In genomic region chr15:81043568-81044301, GRCh38 we compare ENCODE assay signal across 18 cellular contexts. TPM values are rescaled to one million over a fixed set of nuclear protein-coding genes. Genes with fewer than 3 reads are reported as not detected.
DNase-seq lines count a peak whose midpoint lies in the region; ATAC-seq, FAIRE-seq and TF ChIP-seq lines count a peak whose summit lies in the region.
"Had no signal": no experiment of that assay in that cellular context is flagged by ENCODE, and none has a peak within 500 bp of the region (broad histone marks: within the 10 kb centered on the region; RNA-seq: fewer than 3 reads in every experiment).

No MANE protein-coding gene starts in this region.

- 10% methylated on average over 1 of the region's 1 CpG for WGBS in K562 (ENCODE audit: insufficient coverage, low coverage, missing lambda C conversion rate)

- POLR2A ChIA-PET in K562 (lab: Yijun Ruan, JAX), result interaction anchor here (1.0 kb wide), 1 partner anchor 19 kb away, joined by 3 read pairs; no protein-coding TSS in a partner anchor

- H2AFZ ChIP-seq in MM.1S (ENCODE audit: low read length) (no peak overlapping the region), K562 (ENCODE audit: low read depth, low read length) (no peak overlapping the region)
- H2AFZ ChIP-seq: GM23338 had no signal

- no peak for FAIRE-seq in K562 (lab: Jason Lieb, UNC)
- FAIRE-seq: GM12891 had no signal

- no peaks in the 10 kb centered on the region for H3K9me2 ChIP-seq in MM.1S (replicated peaks; ENCODE audit: insufficient read depth, low read length)

- H3K4me2 ChIP-seq in MM.1S (ENCODE audit: low read depth, low read length) (no peak overlapping the region), K562 (ENCODE audit: insufficient read depth, low read length) (no peak overlapping the region)
- H3K4me2 ChIP-seq: BLaER1, GM23338, KMS-11 had no signal

- 0 out of 2 replicates have a peak, but pooled peaks cover 8% of the 10 kb centered on the region for H3F3A ChIP-seq in MM.1S (ENCODE audit: insufficient read depth, low read length)

- H3K9ac ChIP-seq in MM.1S (ENCODE audit: low read length) (no peak overlapping the region), K562 (ENCODE audit: insufficient read depth in 1 of 2, low read depth in 2 of 2, low read length in 2 of 2) (no peak overlapping the region)
- H3K9ac ChIP-seq: BLaER1, KMS-11 had no signal

- ATAC-seq in K562 (peak; percentile 61; the same call in 2 of the 3 replicates), HG03280 (IDR thresholded peaks at IDR 0.05; ENCODE audit: unreplicated experiment) (no peak), GM19035 (IDR thresholded peaks at IDR 0.05; ENCODE audit: unreplicated experiment) (no peak)
- ATAC-seq: GM23338 had no signal

- H3K79me2 ChIP-seq in MM.1S (ENCODE audit: low read length), result no peaks in the 10 kb centered on the region
- no peaks in the 10 kb centered on the region for H3K79me2 ChIP-seq in K562 (ENCODE audit: control insufficient read depth, insufficient read depth, low read length)

- TF ChIP-seq EP300 in K562 (IDR thresholded peaks at IDR 0.05; ENCODE audit: low read length), result 0 out of 2 replicates have a peak, but pooled peaks have one; percentile 7

- DNase-seq in activated CD8-positive, alpha-beta memory T cell treated with anti-CD3 and anti-CD28 coated beads for 24 hours, result peak; percentile 7
- DNase-seq in activated CD8-positive, alpha-beta memory T cell treated with anti-CD3 and anti-CD28 coated beads, Interleukin-2, amount 50 U/mL, for 4 hours, result no peak
- DNase-seq in MM.1S (peak; percentile 51), K562 (ENCODE audit: extremely low read depth in 1 of 4, low spot score in 3 of 4) (peak in 1 of 4 experiments; percentile 41), CD1c-positive myeloid dendritic cell (ENCODE audit: extremely low spot score) (no peak), NCI-H446 (lab: John Stamatoyannopoulos, UW) (no peak)
- DNase-seq: AML-193; Calu3; CD4-positive, CD25-positive, alpha-beta regulatory T cell; DMS 273 treated with DMSO at 0.1 percent for 48 hours; H7 had no signal

- H3K4me3 ChIP-seq in MM.1S (ENCODE audit: low read length) (no peak overlapping the region), K562 (no peak overlapping the region)
- H3K4me3 ChIP-seq: BLaER1, GM23338 had no signal

- H4K20me1 ChIP-seq in MM.1S (ENCODE audit: insufficient read depth, low read length) (no peaks in the 10 kb centered on the region), K562 (replicated peaks; ENCODE audit: control insufficient read depth, insufficient read depth, low read length) (no peaks in the 10 kb centered on the region)
- H4K20me1 ChIP-seq: BLaER1 had no signal

- H3K9me3 ChIP-seq in MM.1S (replicated peaks; ENCODE audit: insufficient read depth, low read length) (no peaks in the 10 kb centered on the region), K562 (replicated peaks; ENCODE audit: control insufficient read depth, insufficient read depth, low read depth, low read length) (no peaks in the 10 kb centered on the region)

- H3K36me3 ChIP-seq in MM.1S (replicated peaks; ENCODE audit: insufficient read depth, low read length), result no peaks in the 10 kb centered on the region
- no peaks in the 10 kb centered on the region for H3K36me3 ChIP-seq in K562 (ENCODE audit: control insufficient read depth, insufficient read depth, low read length)
- H3K36me3 ChIP-seq: BLaER1 had no signal

- H3K27ac ChIP-seq in MM.1S (ENCODE audit: low read length) (no peak overlapping the region), K562 (ENCODE audit: extremely low read depth, low read depth, low read length) (no peak overlapping the region)
- H3K27ac ChIP-seq: 22Rv1, BLaER1, KMS-11 had no signal

- H3K4me1 ChIP-seq in MM.1S (ENCODE audit: low read length) (peaks cover 18% of the 10 kb centered on the region), K562 (replicated peaks in 1 of 2; ENCODE audit: control insufficient read depth in 2 of 2, insufficient read depth in 2 of 2, low read length in 2 of 2) (peaks cover 0 to 7% of the 10 kb centered on the region in 2 experiments; a peak in 2 of 5 replicates)

- in situ Hi-C loops in K562 (cut with MboI), result no loop called here

- no peak for TF ChIP-seq CTCF in MM.1S (IDR thresholded peaks at IDR 0.05; ENCODE audit: low read length)
- TF ChIP-seq CTCF in K562 (IDR thresholded peaks at IDR 0.05 in 2 of 3, conservative IDR thresholded peaks at IDR 0.05 in 1 of 3; ENCODE audit: insufficient read depth in 2 of 3, low read depth in 1 of 3, low read length in 3 of 3), result no peak

- TF ChIP-seq RAD21 in K562 (CRISPR knock-in tag; conservative IDR thresholded peaks at IDR 0.05 in 1 of 2, IDR thresholded peaks at IDR 0.05 in 1 of 2), result no peak

- no peaks in the 10 kb centered on the region for H3K9me1 ChIP-seq in K562 (ENCODE audit: control insufficient read depth, insufficient read depth, low read length)

- intact Hi-C loops in K562 (cut with micrococcal nuclease), result no loop called here

- no peaks in the 10 kb centered on the region for H3K27me3 ChIP-seq in MM.1S (replicated peaks; ENCODE audit: insufficient read depth, low read length)
- H3K27me3 ChIP-seq in K562 (ENCODE audit: control insufficient read depth in 2 of 2, insufficient read depth in 2 of 2, low read length in 2 of 2), result no peaks in the 10 kb centered on the region
- H3K27me3 ChIP-seq: BLaER1 had no signal

- CTCF ChIA-PET in K562 (lab: Yijun Ruan, JAX; ENCODE audit: low intra/inter-chr PET ratio), result no interaction called here

- no TSS peak for BruUV-seq in K562 (replicated peaks; lab: Mats Ljungman, UMichigan)

- no peak for TF ChIP-seq POLR2A in K562 (conservative IDR thresholded peaks at IDR 0.05)

TF ChIP-seq in K562, 482 proteins besides CTCF, POLR2A, EP300 and RAD21 (continues in another document):
- TF ChIP-seq ATF7 (IDR thresholded peaks at IDR 0.05) (peak; percentile 35; the same call in 1 of the 2 replicates), SP1 (CRISPR knock-in tag; IDR thresholded peaks at IDR 0.05) (no peak), ARID1B (IDR thresholded peaks at IDR 0.05) (peak; percentile 57; the same call in 1 of the 2 replicates), TEAD4 (IDR thresholded peaks at IDR 0.05; ENCODE audit: low read length) (0 out of 2 replicates have a peak, but pooled peaks have one; percentile 41), TEAD4 (CRISPR knock-in tag; IDR thresholded peaks at IDR 0.05; ENCODE audit: borderline replicate concordance) (no peak), ERF (CRISPR knock-in tag; IDR thresholded peaks at IDR 0.05) (no peak), NRF1 (conservative IDR thresholded peaks at IDR 0.05 in 1 of 2, IDR thresholded peaks at IDR 0.05 in 1 of 2) (0 out of 4 replicates have a peak, but pooled peaks of 1 of the 2 experiments have one; percentile 9), CBFA2T3 (IDR thresholded peaks at IDR 0.05) (peak; percentile 67), ILK (tag; IDR thresholded peaks at IDR 0.05; ENCODE audit: borderline replicate concordance, low read depth) (no peak), DPF2 (IDR thresholded peaks at IDR 0.05) (peak; percentile 34; the same call in 1 of the 2 replicates), HDAC2 (IDR thresholded peaks at IDR 0.05) (peak; percentile 22; the same call in 1 of the 2 replicates)
- TF ChIP-seq, protein P1, sequence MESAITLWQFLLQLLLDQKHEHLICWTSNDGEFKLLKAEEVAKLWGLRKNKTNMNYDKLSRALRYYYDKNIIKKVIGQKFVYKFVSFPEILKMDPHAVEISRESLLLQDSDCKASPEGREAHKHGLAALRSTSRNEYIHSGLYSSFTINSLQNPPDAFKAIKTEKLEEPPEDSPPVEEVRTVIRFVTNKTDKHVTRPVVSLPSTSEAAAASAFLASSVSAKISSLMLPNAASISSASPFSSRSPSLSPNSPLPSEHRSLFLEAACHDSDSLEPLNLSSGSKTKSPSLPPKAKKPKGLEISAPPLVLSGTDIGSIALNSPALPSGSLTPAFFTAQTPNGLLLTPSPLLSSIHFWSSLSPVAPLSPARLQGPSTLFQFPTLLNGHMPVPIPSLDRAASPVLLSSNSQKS (CRISPR knock-in tag; IDR thresholded peaks at IDR 0.05), result no peak

RNA-seq across cellular contexts. Expression of gene TLNRD1, which starts 43.0 kb away (rescaled TPM):
- 7.4 and 16.8 TPM in 2 replicates for total RNA-seq in K562 (2011; cell fraction: chromatin; rRNA removed; ENCODE audit: low replicate concordance)
- total RNA-seq in K562 (2011; cell fraction: nucleolus; rRNA removed), result 17.1 and 29.2 TPM in 2 replicates
- 11.0 and 14.4 TPM in 2 replicates for total RNA-seq in K562 (2011; cell fraction: nucleoplasm; rRNA removed)
- total RNA-seq in K562 (2014; rRNA removed) (23.4 and 25.4 TPM in 2 replicates), K562 (2014; rRNA removed; fragmentation: Illumina TruSeq; extraction: Trizol) (4.3 and 4.8 TPM in 2 replicates), K562 (2015; rRNA removed; fragmentation: Illumina TruSeq; extraction: Trizol) (5.5 and 5.7 TPM in 2 replicates), K562 (2021) (26.7 and 33.1 TPM in 2 replicates)
- polyA plus RNA-seq in K562 (2011; rRNA removed) (4.5 and 9.5 TPM in 2 replicates), K562 (2014; fragmentation: Illumina TruSeq; extraction: Trizol) (4.2 and 4.7 TPM in 2 replicates), K562 (2014; fragmentation: Nextera tagmentation; extraction: Ambion mirVana) (1 to 10 TPM; 1.1 to 1.9 TPM), K562 (2014; rRNA removed) (16.2 and 21.5 TPM in 2 replicates)
- 4.6 and 46.8 TPM in 2 replicates for polyA plus RNA-seq in K562 (2011; cell fraction: cytosol; rRNA removed)
- polyA plus RNA-seq in K562 (2011; cell fraction: nucleus; rRNA removed), result 3.1 and 13.4 TPM in 2 replicates
- 11.4 and 15.1 TPM in 2 replicates for polyA plus RNA-seq in K562 (2012)
- polyA minus RNA-seq in K562 (2011; rRNA and poly(A)+ RNA removed), result 1.9 and 7.4 TPM in 2 replicates
- polyA minus RNA-seq in K562 (2011; cell fraction: cytosol; rRNA and poly(A)+ RNA removed), result 10.8 and 23.4 TPM in 2 replicates
- 8.1 and 17.0 TPM in 2 replicates for polyA minus RNA-seq in K562 (2011; cell fraction: nucleus; rRNA and poly(A)+ RNA removed)

RNA-seq across cellular contexts. Expression of gene MESD, which starts 54.1 kb away (rescaled TPM):
- total RNA-seq in K562 (2011; cell fraction: chromatin; rRNA removed; ENCODE audit: low replicate concordance), result 28.7 and 34.6 TPM in 2 replicates
- 24.3 and 27.2 TPM in 2 replicates for total RNA-seq in K562 (2011; cell fraction: nucleolus; rRNA removed)
- 38.3 and 58.0 TPM in 2 replicates for total RNA-seq in K562 (2011; cell fraction: nucleoplasm; rRNA removed)
- total RNA-seq in K562 (2014; rRNA removed), result 22.8 and 26.5 TPM in 2 replicates
- total RNA-seq in K562 (2014; rRNA removed; fragmentation: Illumina TruSeq; extraction: Trizol), result 28.2 and 31.4 TPM in 2 replicates
- total RNA-seq in K562 (2015; rRNA removed; fragmentation: Illumina TruSeq; extraction: Trizol), result 38.2 and 39.7 TPM in 2 replicates
- 23.9 and 24.1 TPM in 2 replicates for total RNA-seq in K562 (2021)
- polyA plus RNA-seq in K562 (2011; rRNA removed), result 11.5 and 20.0 TPM in 2 replicates
- polyA plus RNA-seq in K562 (2011; cell fraction: cytosol; rRNA removed), result 9.6 TPM in 2 replicates
- 11.6 and 12.9 TPM in 2 replicates for polyA plus RNA-seq in K562 (2011; cell fraction: nucleus; rRNA removed)
- 22.1 and 28.2 TPM in 2 replicates for polyA plus RNA-seq in K562 (2012)
- polyA plus RNA-seq in K562 (2014; fragmentation: Illumina TruSeq; extraction: Trizol), result 27.0 and 29.7 TPM in 2 replicates
- 10 to 100 TPM; 11.3 to 17.0 TPM for polyA plus RNA-seq in K562 (2014; fragmentation: Nextera tagmentation; extraction: Ambion mirVana)
- 18.9 and 20.7 TPM in 2 replicates for polyA plus RNA-seq in K562 (2014; rRNA removed)
- polyA minus RNA-seq in K562 (2011; rRNA and poly(A)+ RNA removed), result 15.6 and 22.3 TPM in 2 replicates
- 12.6 and 14.6 TPM in 2 replicates for polyA minus RNA-seq in K562 (2011; cell fraction: cytosol; rRNA and poly(A)+ RNA removed)
- polyA minus RNA-seq in K562 (2011; cell fraction: nucleus; rRNA and poly(A)+ RNA removed), result 10.2 and 15.2 TPM in 2 replicates

Comparison
In these comparisons a context has a peak if more than half of its experiments do, and no peak if none do; other contexts are left out.
1. DNase-seq: peak in activated CD8-positive, alpha-beta memory T cell treated with anti-CD3 and anti-CD28 coated beads for 24 hours (single experiment) and MM.1S (single experiment); none in activated CD8-positive, alpha-beta memory T cell treated with anti-CD3 and anti-CD28 coated beads, Interleukin-2, amount 50 U/mL, for 4 hours (single experiment), CD1c-positive myeloid dendritic cell (single experiment) and NCI-H446 (0 of 2).